Comparison of ENCODE assay signal across 8 cellular contexts in genomic region chr1:178532392-178532791, GRCh38. TPM values are rescaled to one million over a fixed set of nuclear protein-coding genes. Genes with fewer than 3 reads are reported as not detected.
DNase-seq lines count a peak whose midpoint lies in the region; ATAC-seq, FAIRE-seq and TF ChIP-seq lines count a peak whose summit lies in the region.

No MANE protein-coding gene starts in this region.

- peak; percentile 81 for ATAC-seq in GM19438 (IDR thresholded peaks at IDR 0.05; ENCODE audit: low read depth, unreplicated experiment)

- H3K9ac ChIP-seq in endothelial cell of umbilical vein (replicated peaks; ENCODE audit: extremely low read depth, insufficient read depth, low read length) = no peak overlapping the region

- no peaks in the 10 kb centered on the region for H3K79me2 ChIP-seq in endothelial cell of umbilical vein (ENCODE audit: control insufficient read depth, insufficient read depth, low read length)

- intact Hi-C loops in endothelial cell of umbilical vein (cut with micrococcal nuclease) = loop anchor here (1.0 to 5.0 kb wide), 5 partner anchors 220 to 550 kb away; partner anchors contain the start of gene TOR3A

- H3K9me1 ChIP-seq in endothelial cell of umbilical vein (replicated peaks; ENCODE audit: control insufficient read depth, extremely low read depth, insufficient read depth, low read length) = no peaks in the 10 kb centered on the region

- H3K27me3 ChIP-seq in HL-60 (ENCODE audit: insufficient read depth, poor library complexity, severe bottlenecking) (no peaks in the 10 kb centered on the region), endothelial cell of umbilical vein (ENCODE audit: control insufficient read depth in 2 of 2, insufficient read depth in 2 of 2, low read length in 2 of 2) (no peaks in the 10 kb centered on the region)

- H3K4me3 ChIP-seq in HL-60 (replicated peaks; ENCODE audit: insufficient read depth, low read length) = no peak overlapping the region
- H3K4me3 ChIP-seq in endothelial cell of umbilical vein (replicated peaks in 1 of 3; ENCODE audit: insufficient read depth in 1 of 3, low read depth in 1 of 3, low read length in 3 of 3) = no peak overlapping the region

- dilution Hi-C loops in endothelial cell of umbilical vein (cut with MboI; ENCODE audit: extremely low pct_ligation_motif_present, low sequenced_read_pairs) = no loop called here

- peak overlapping the region; percentile 62 for H3K4me2 ChIP-seq in endothelial cell of umbilical vein (ENCODE audit: insufficient read depth, low read length)

- TF ChIP-seq CTCF in HL-60 (IDR thresholded peaks at IDR 0.05; ENCODE audit: insufficient read depth, low read length) (peak; percentile 72), endothelial cell of umbilical vein (IDR thresholded peaks at IDR 0.05; ENCODE audit: extremely low read depth in 1 of 2, insufficient read depth in 1 of 2, low read depth in 1 of 2, low read length in 2 of 2) (peak; percentile 87 to 89)

- TF ChIP-seq POLR2A in endothelial cell of umbilical vein (IDR thresholded peaks at IDR 0.05; ENCODE audit: low read depth, low read length) = no peak

- H3K27ac ChIP-seq in HL-60 (replicated peaks) = no peak overlapping the region
- H3K27ac ChIP-seq in endothelial cell of umbilical vein (ENCODE audit: insufficient read depth, low read depth, low read length) = no peak overlapping the region

- no peaks in the 10 kb centered on the region for H3K9me3 ChIP-seq in endothelial cell of umbilical vein (replicated peaks; ENCODE audit: control insufficient read depth, insufficient read depth, low read length)

- no peaks in the 10 kb centered on the region for H3K36me3 ChIP-seq in endothelial cell of umbilical vein (ENCODE audit: control insufficient read depth in 2 of 2, extremely low read depth in 1 of 2, insufficient read depth in 2 of 2, low read length in 2 of 2)

- BruUV-seq in endothelial cell of umbilical vein (replicated peaks; lab: Mats Ljungman, UMichigan) = no TSS peak

- peak overlapping the region; percentile 86 for H2AFZ ChIP-seq in endothelial cell of umbilical vein (ENCODE audit: low read depth, low read length)

- FAIRE-seq in endothelial cell of umbilical vein (lab: Jason Lieb, UNC) = peak; percentile 83

- POLR2A ChIA-PET in endothelial cell of umbilical vein (lab: Charles Lee) = interaction anchor here (0.5 kb wide), 1 partner anchor 221 kb away, joined by 3 read pairs; no protein-coding TSS in a partner anchor

- CTCF ChIA-PET in endothelial cell of umbilical vein (lab: Charles Lee) = interaction anchor here (0.5 to 14.6 kb wide), 30 partner anchors 8 to 836 kb away, joined by 3 to 349 read pairs (median 4); partner anchors contain the start of gene SOAT1

- H4K20me1 ChIP-seq in endothelial cell of umbilical vein (replicated peaks; ENCODE audit: control insufficient read depth, extremely low read depth, insufficient read depth, low read length) = no peaks in the 10 kb centered on the region

- no peaks in the 10 kb centered on the region for H3K4me1 ChIP-seq in endothelial cell of umbilical vein (ENCODE audit: control insufficient read depth, extremely low read depth, insufficient read depth, low read length)

- DNase-seq in C1 segment of cervical spinal cord (lab: John Stamatoyannopoulos, UW) (peak in 13 of 14 donors; percentile 3 to 81 (median 64)), HL-60 (ENCODE audit: low read depth in 1 of 2, low spot score in 1 of 2) (peak; percentile 47 to 68), NOMO-1 (lab: John Stamatoyannopoulos, UW; ENCODE audit: unreplicated experiment in 2 of 2) (peak; percentile 58 to 61), endothelial cell of umbilical vein (ENCODE audit: low read depth, low spot score) (peak; percentile 82), middle frontal gyrus (ENCODE audit: extremely low spot score, low spot score) (peak; percentile 55)
- peak; percentile 28 to 66 (median 41) for DNase-seq in activated CD8-positive, alpha-beta memory T cell treated with anti-CD3 and anti-CD28 coated beads for 48 hours (ENCODE audit: low read depth in 2 of 3, low spot score in 2 of 3)
- peak; percentile 63 to 72 for DNase-seq in stimulated activated CD8-positive, alpha-beta memory T cell treated with anti-CD3 and anti-CD28 coated beads, Interleukin-2, amount 100 ng/mL, for 48 hours (ENCODE audit: low read depth in 2 of 2)

TF ChIP-seq in endothelial cell of umbilical vein, 7 proteins besides CTCF, POLR2A, EP300 and RAD21:
- no peak for TF ChIP-seq FOS (IDR thresholded peaks at IDR 0.05; ENCODE audit: borderline replicate concordance, insufficient read depth, low read length)
- TF ChIP-seq EZH2 (IDR thresholded peaks at IDR 0.05; ENCODE audit: borderline replicate concordance, low read depth, low read length, severe bottlenecking) = no peak
- TF ChIP-seq MYC (IDR thresholded peaks at IDR 0.05; ENCODE audit: low read depth, low read length) = no peak
- no peak for TF ChIP-seq GATA2 (IDR thresholded peaks at IDR 0.05; ENCODE audit: insufficient read depth, insufficient read length, low read depth, low read length)
- no peak for TF ChIP-seq MAX (IDR thresholded peaks at IDR 0.05; ENCODE audit: insufficient read depth, insufficient read length)
- TF ChIP-seq JUN (IDR thresholded peaks at IDR 0.05; ENCODE audit: borderline replicate concordance, insufficient read depth, insufficient read length, low read depth) = no peak
- TF ChIP-seq POLR2AphosphoS5 (IDR thresholded peaks at IDR 0.05; ENCODE audit: insufficient read depth, low read depth, low read length) = no peak

RNA-seq across cellular contexts. Expression of gene TEX35, which starts 19.5 kb away (rescaled TPM):
- total RNA-seq in endothelial cell of umbilical vein = not detected in 2 replicates
- polyA plus RNA-seq in endothelial cell of umbilical vein = not detected in 2 replicates
- polyA plus RNA-seq in endothelial cell of umbilical vein (2011; cell fraction: cytosol; rRNA removed) = not detected in 2 replicates
- not detected in 2 replicates for polyA plus RNA-seq in endothelial cell of umbilical vein (2011; cell fraction: nucleus; rRNA removed)
- polyA plus RNA-seq in endothelial cell of umbilical vein (2012) = not detected in 2 replicates
- not detected in 2 replicates for polyA minus RNA-seq in endothelial cell of umbilical vein
- not detected for polyA minus RNA-seq in endothelial cell of umbilical vein (2011; cell fraction: cytosol; rRNA and poly(A)+ RNA removed)
- polyA minus RNA-seq in endothelial cell of umbilical vein (2011; cell fraction: nucleus; rRNA and poly(A)+ RNA removed) = not detected in 2 replicates

RNA-seq across cellular contexts. Expression of gene CLEC20A, which starts 35.6 kb away (rescaled TPM):
- total RNA-seq in endothelial cell of umbilical vein = not detected in 2 replicates
- polyA plus RNA-seq in endothelial cell of umbilical vein = not detected in 2 replicates
- polyA plus RNA-seq in endothelial cell of umbilical vein (2011; cell fraction: cytosol; rRNA removed) = not detected in 2 replicates
- not detected in 2 replicates for polyA plus RNA-seq in endothelial cell of umbilical vein (2011; cell fraction: nucleus; rRNA removed)
- polyA plus RNA-seq in endothelial cell of umbilical vein (2012) = not detected in 2 replicates
- polyA minus RNA-seq in endothelial cell of umbilical vein = not detected in 2 replicates
- polyA minus RNA-seq in endothelial cell of umbilical vein (2011; cell fraction: cytosol; rRNA and poly(A)+ RNA removed) = not detected
- not detected in 2 replicates for polyA minus RNA-seq in endothelial cell of umbilical vein (2011; cell fraction: nucleus; rRNA and poly(A)+ RNA removed)
